In the genomic region with DNA sequence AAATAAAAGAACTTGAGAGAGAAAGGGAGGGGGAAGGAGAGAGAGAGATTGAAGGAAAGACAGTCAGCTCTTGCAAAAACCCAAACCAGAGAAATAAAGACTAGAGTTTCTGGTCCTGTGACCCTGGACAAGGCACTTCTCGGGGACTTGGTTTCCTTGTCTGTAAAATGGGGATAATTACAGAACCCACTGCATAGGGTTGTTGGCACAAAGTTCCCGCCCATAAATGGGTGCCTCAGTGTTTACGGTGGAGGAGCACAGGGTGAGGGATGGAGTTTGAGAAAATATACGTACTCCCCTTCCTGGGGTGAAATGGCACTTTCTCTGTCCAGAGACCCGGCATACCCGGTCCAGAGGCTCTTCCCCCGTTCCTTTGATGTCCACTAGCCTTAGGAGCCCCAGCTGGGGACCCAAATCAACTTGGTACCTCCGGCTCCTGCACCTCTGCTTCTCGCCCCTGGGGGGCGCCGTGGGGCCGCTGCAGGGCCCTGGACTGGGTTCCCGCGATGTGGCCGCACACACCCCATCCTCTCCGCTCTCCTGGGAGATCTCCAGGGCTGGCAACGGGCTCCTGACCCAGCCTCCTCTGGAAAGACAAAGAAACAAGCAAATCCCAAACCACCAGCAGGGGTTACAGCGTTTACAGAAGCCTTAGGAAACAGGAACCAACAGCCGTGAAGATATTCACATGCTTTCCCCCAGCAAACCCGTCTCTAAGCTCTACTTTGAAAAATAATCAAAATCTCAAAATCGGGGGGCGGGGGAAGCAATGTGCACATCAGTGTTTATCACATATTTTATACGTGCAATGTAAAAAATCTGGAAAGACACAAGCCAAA, we compare ENCODE assay signal across 9 cellular contexts. TPM values are rescaled to one million over a fixed set of nuclear protein-coding genes. Genes with fewer than 3 reads are reported as not detected.
A peak's percentile ranks its signal among the peaks of the same experiment; 100 is the strongest.
DNase-seq lines count a peak whose midpoint lies in the region; ATAC-seq and TF ChIP-seq lines count a peak whose summit lies in the region.
"Had no signal": no experiment of that assay in that cellular context is flagged by ENCODE, and none has a peak within 500 bp of the region (broad histone marks: within the 10 kb centered on the region; RNA-seq: fewer than 3 reads in every experiment).

No MANE protein-coding gene starts in this region.

- TF ChIP-seq EP300 in tibial nerve (IDR thresholded peaks at IDR 0.05): no peak

- H3K36me3 ChIP-seq in KMS-11 (ENCODE audit: insufficient read depth): no peaks in the 10 kb centered on the region
- no peaks in the 10 kb centered on the region for H3K36me3 ChIP-seq in osteoblast (ENCODE audit: insufficient read depth, low read length)
- no peaks in the 10 kb centered on the region for H3K36me3 ChIP-seq in tibial nerve

- DNase-seq in Calu3: peak; percentile 61
- peak; percentile 92 for DNase-seq in RWPE1 (ENCODE audit: low spot score)
- peak; percentile 52 for DNase-seq in activated T-helper 2 cell treated with anti-CD3 and anti-CD28 coated beads, Interferon-gamma antibody, Interleukin-2, Interleukin-4, amounts not matched to agents 10 μg/mL and 5 μg/mL and 100 μg/mL, durations not matched to agents 14 hours and 24 hours and 36 hours (ENCODE audit: low spot score)
- DNase-seq in foreskin fibroblast: peak; percentile 68 to 90
- DNase-seq in osteoblast (ENCODE audit: insufficient read length, low spot score, missing footprints): peak; percentile 99
- DNase-seq in tibial nerve (ENCODE audit: low spot score in 2 of 2): peak; percentile 54 to 75

- peaks cover 84% of the 10 kb centered on the region for H3K27me3 ChIP-seq in KMS-11 (ENCODE audit: insufficient read depth, low read depth)
- no peaks in the 10 kb centered on the region for H3K27me3 ChIP-seq in osteoblast (ENCODE audit: insufficient read depth, low read length)
- peaks cover 0 to 14% of the 10 kb centered on the region in 2 donors for H3K27me3 ChIP-seq in tibial nerve

- TF ChIP-seq CTCF in Calu3 (IDR thresholded peaks at IDR 0.05; ENCODE audit: unreplicated experiment): peak; percentile 78
- peak; percentile 92 for TF ChIP-seq CTCF in KMS-11 (conservative IDR thresholded peaks at IDR 0.05; ENCODE audit: low read depth, low read length)
- TF ChIP-seq CTCF in RWPE1 (conservative IDR thresholded peaks at IDR 0.05; ENCODE audit: low read depth): peak; percentile 100
- peak; percentile 98 for TF ChIP-seq CTCF in foreskin fibroblast (IDR thresholded peaks at IDR 0.05; ENCODE audit: low read depth, low read length)
- TF ChIP-seq CTCF in osteoblast (IDR thresholded peaks at IDR 0.05; ENCODE audit: extremely low read depth, low read depth, low read length): peak; percentile 95
- peak; percentile 80 to 94 (median 87) for TF ChIP-seq CTCF in tibial nerve (IDR thresholded peaks at IDR 0.05)

- intact Hi-C loops in Calu3 (cut with micrococcal nuclease; ENCODE audit: unreplicated experiment): no loop called here
- intact Hi-C loops in activated T-helper 2 cell treated with anti-CD3 and anti-CD28 coated beads, Interferon-gamma antibody, Interleukin-2, Interleukin-4, amounts not matched to agents 10 μg/mL and 5 μg/mL and 100 μg/mL, durations not matched to agents 14 hours and 24 hours and 36 hours (cut with micrococcal nuclease): loop anchor here (1.0 kb wide), 1 partner anchor 64 kb away; no protein-coding TSS in a partner anchor

- no peak overlapping the region for H3K9ac ChIP-seq in KMS-11

- no peak overlapping the region for H3K4me3 Mint-ChIP-seq in Calu3 (ENCODE audit: low read depth, unreplicated experiment)
- no peak overlapping the region for H3K4me3 Mint-ChIP-seq in activated T-helper 2 cell treated with anti-CD3 and anti-CD28 coated beads, Interferon-gamma antibody, Interleukin-2, Interleukin-4, amounts not matched to agents 10 μg/mL and 5 μg/mL and 100 μg/mL, durations not matched to agents 14 hours and 24 hours and 36 hours (ENCODE audit: low read depth)

- H3K9me3 ChIP-seq in osteoblast (ENCODE audit: low read depth, low read length) (no peaks in the 10 kb centered on the region), tibial nerve (no peaks in the 10 kb centered on the region)

- 14 to 15% methylated on average over 23 of the region's 23 CpGs for WGBS in tibial nerve, 2 donors

- H3K4me1 ChIP-seq in KMS-11 (ENCODE audit: low read depth, poor library complexity, severe bottlenecking) (peaks cover 4% of the 10 kb centered on the region), osteoblast (ENCODE audit: insufficient read depth, low read length) (peaks cover 22% of the 10 kb centered on the region), tibial nerve (peaks cover 0 to 23% (median 0%) of the 10 kb centered on the region in 4 donors)

- no peaks in the 10 kb centered on the region for H3K36me3 Mint-ChIP-seq in Calu3 (ENCODE audit: insufficient read depth, unreplicated experiment)
- no peaks in the 10 kb centered on the region for H3K36me3 Mint-ChIP-seq in activated T-helper 2 cell treated with anti-CD3 and anti-CD28 coated beads, Interferon-gamma antibody, Interleukin-2, Interleukin-4, amounts not matched to agents 10 μg/mL and 5 μg/mL and 100 μg/mL, durations not matched to agents 14 hours and 24 hours and 36 hours (ENCODE audit: low read depth)

- peaks cover 8% of the 10 kb centered on the region for H3K27me3 Mint-ChIP-seq in Calu3 (ENCODE audit: unreplicated experiment)
- peaks cover 6% of the 10 kb centered on the region for H3K27me3 Mint-ChIP-seq in activated T-helper 2 cell treated with anti-CD3 and anti-CD28 coated beads, Interferon-gamma antibody, Interleukin-2, Interleukin-4, amounts not matched to agents 10 μg/mL and 5 μg/mL and 100 μg/mL, durations not matched to agents 14 hours and 24 hours and 36 hours (ENCODE audit: low read depth)

- no peak overlapping the region for H3K27ac Mint-ChIP-seq in Calu3 (ENCODE audit: unreplicated experiment)
- H3K27ac Mint-ChIP-seq in activated T-helper 2 cell treated with anti-CD3 and anti-CD28 coated beads, Interferon-gamma antibody, Interleukin-2, Interleukin-4, amounts not matched to agents 10 μg/mL and 5 μg/mL and 100 μg/mL, durations not matched to agents 14 hours and 24 hours and 36 hours: no peak overlapping the region

- no peak for TF ChIP-seq POLR2A in tibial nerve (IDR thresholded peaks at IDR 0.05)

- H3K79me2 ChIP-seq in KMS-11 (ENCODE audit: insufficient read depth, low read depth) (no peaks in the 10 kb centered on the region), osteoblast (ENCODE audit: insufficient read depth, low read length) (no peaks in the 10 kb centered on the region)

- H4K20me1 ChIP-seq in KMS-11 (ENCODE audit: insufficient read depth) (no peaks in the 10 kb centered on the region), osteoblast (ENCODE audit: insufficient read depth, low read length) (no peaks in the 10 kb centered on the region)

- H2AFZ ChIP-seq in KMS-11 (ENCODE audit: low read depth) (peak overlapping the region; percentile 47; the same call in 1 of the 2 replicates), osteoblast (ENCODE audit: low read length) (peak overlapping the region; percentile 63)

- no TSS peak for BruUV-seq in Calu3 (replicated peaks; lab: Mats Ljungman, UMichigan)

- H3K4me3 ChIP-seq in KMS-11 (IDR thresholded peaks at IDR 0.05; ENCODE audit: insufficient read depth, low read depth, low read length): no peak overlapping the region
- H3K4me3 ChIP-seq in foreskin fibroblast (ENCODE audit: low read depth in 1 of 2, low read length in 2 of 2): no peak overlapping the region
- H3K4me3 ChIP-seq in osteoblast (ENCODE audit: insufficient read depth, low read length): peak overlapping the region; percentile 48
- peak overlapping the region in 1 of 4 donors; percentile 18 for H3K4me3 ChIP-seq in tibial nerve

- H3K4me1 Mint-ChIP-seq in Calu3 (ENCODE audit: low read depth, unreplicated experiment): no peaks in the 10 kb centered on the region
- peaks cover 3% of the 10 kb centered on the region for H3K4me1 Mint-ChIP-seq in activated T-helper 2 cell treated with anti-CD3 and anti-CD28 coated beads, Interferon-gamma antibody, Interleukin-2, Interleukin-4, amounts not matched to agents 10 μg/mL and 5 μg/mL and 100 μg/mL, durations not matched to agents 14 hours and 24 hours and 36 hours (ENCODE audit: low read depth)

- no peak overlapping the region for H3K27ac ChIP-seq in KMS-11
- H3K27ac ChIP-seq in RWPE1: no peak overlapping the region
- H3K27ac ChIP-seq in osteoblast (ENCODE audit: low read depth, low read length): peak overlapping the region; percentile 46
- peak overlapping the region in 2 of 4 donors; percentile 5 to 35 for H3K27ac ChIP-seq in tibial nerve

- H3K4me2 ChIP-seq in KMS-11 (peak overlapping the region; percentile 13; the same call in 1 of the 2 replicates), osteoblast (ENCODE audit: insufficient read depth, low read length) (peak overlapping the region; percentile 75)

- no peak for ATAC-seq in GM18858 (IDR thresholded peaks at IDR 0.05; ENCODE audit: unreplicated experiment)

- POLR2A ChIA-PET in RWPE1 (lab: Yijun Ruan, JAX; ENCODE audit: low non-redundant PET): interaction anchor here (0.6 kb wide), 1 partner anchor 66 kb away, joined by 3 read pairs; no protein-coding TSS in a partner anchor

- H3K9me3 Mint-ChIP-seq in Calu3 (ENCODE audit: low read depth, unreplicated experiment): no peaks in the 10 kb centered on the region
- no peaks in the 10 kb centered on the region for H3K9me3 Mint-ChIP-seq in activated T-helper 2 cell treated with anti-CD3 and anti-CD28 coated beads, Interferon-gamma antibody, Interleukin-2, Interleukin-4, amounts not matched to agents 10 μg/mL and 5 μg/mL and 100 μg/mL, durations not matched to agents 14 hours and 24 hours and 36 hours

- CTCF ChIA-PET in Calu3 (lab: Charles Lee) (interaction anchor here (0.7 to 1.6 kb wide), 4 partner anchors 11 to 588 kb away, joined by 3 to 6 read pairs (median 4); no protein-coding TSS in a partner anchor), RWPE1 (lab: Yijun Ruan, JAX) (interaction anchor here (0.6 to 3.0 kb wide), 46 partner anchors 8 to 1814 kb away, joined by 3 to 43 read pairs (median 4); no protein-coding TSS in a partner anchor)

RNA-seq across cellular contexts. Expression of gene PTGES, which starts 26.3 kb away (rescaled TPM):
- total RNA-seq in Calu3 (2022) (6.3 and 7.4 TPM in 2 replicates), osteoblast (70.9 and 115 TPM in 2 replicates), tibial nerve (10 to 100 TPM; 14.7 to 33.0 (median 25.7) TPM)
- 0.34 and 0.39 TPM in 2 replicates for total RNA-seq in activated T-helper 2 cell treated with anti-CD3 and anti-CD28 coated beads, Interferon-gamma antibody, Interleukin-2, Interleukin-4, amounts not matched to agents 10 μg/mL and 5 μg/mL and 100 μg/mL, durations not matched to agents 14 hours and 24 hours and 36 hours
- total RNA-seq: activated CD8-positive, alpha-beta memory T cell treated with anti-CD3 and anti-CD28 coated beads for 36 hours had no signal
